ENCODE assay signal across 8 cellular contexts in genomic region chr1:27872059-27872801, GRCh38. TPM values are rescaled to one million over a fixed set of nuclear protein-coding genes. Genes with fewer than 3 reads are reported as not detected.
A peak's percentile ranks its signal among the peaks of the same experiment; 100 is the strongest.
DNase-seq lines count a peak whose midpoint lies in the region; ATAC-seq and TF ChIP-seq lines count a peak whose summit lies in the region.

TSS of gene THEMIS2 (plus strand) at chr1:27872544. CDS start at chr1:27872572, 28 bp downstream.

- H3K4me3 ChIP-seq in fibroblast of lung (replicated peaks in 1 of 4; ENCODE audit: control extremely low read depth in 1 of 4, insufficient read depth in 1 of 4, low read depth in 3 of 4, low read length in 4 of 4): peak within 1 kb of the TSS; percentile 70 to 81 (median 73)

- no peaks in the 10 kb centered on the region for H3K9me3 Mint-ChIP-seq in natural killer cell treated with Interleukin-12 subunit alpha and Interleukin-12 subunit beta and Interleukin-15 and Interleukin-18, amount 100 ng/mL, for 72 hours

- peak within 1 kb of the TSS; percentile 88 for H3K4me2 ChIP-seq in fibroblast of lung (ENCODE audit: extremely low read depth, insufficient read depth, low read length)

- ATAC-seq in GM21529 (IDR thresholded peaks at IDR 0.05; ENCODE audit: unreplicated experiment): peak; percentile 29
- peak; percentile 88 to 92 for ATAC-seq in natural killer cell treated with Interleukin-12 subunit alpha and Interleukin-12 subunit beta and Interleukin-15 and Interleukin-18, amount 100 ng/mL, for 72 hours

- peak within 1 kb of the TSS; percentile 78 for H2AFZ ChIP-seq in fibroblast of lung (ENCODE audit: low read length)

- H3K9ac ChIP-seq in fibroblast of lung (ENCODE audit: insufficient read depth, low read length): peak within 1 kb of the TSS; percentile 64

- peak within 1 kb of the TSS; percentile 61 to 92 for H3K27ac Mint-ChIP-seq in natural killer cell treated with Interleukin-12 subunit alpha and Interleukin-12 subunit beta and Interleukin-15 and Interleukin-18, amount 100 ng/mL, for 72 hours

- H3K27me3 ChIP-seq in fibroblast of lung (ENCODE audit: control insufficient read depth, insufficient read depth, low read length): no peaks in the 10 kb centered on the region

- peaks cover 36 to 39% of the 10 kb centered on the region in 2 donors for H3K4me1 Mint-ChIP-seq in natural killer cell treated with Interleukin-12 subunit alpha and Interleukin-12 subunit beta and Interleukin-15 and Interleukin-18, amount 100 ng/mL, for 72 hours (ENCODE audit: low read depth in 2 of 2)

- no peaks in the 10 kb centered on the region for H3K79me2 ChIP-seq in fibroblast of lung (ENCODE audit: control insufficient read depth, insufficient read depth, low read length)

- H4K20me1 ChIP-seq in fibroblast of lung (ENCODE audit: control insufficient read depth, extremely low read depth, insufficient read depth, low read length): no peaks in the 10 kb centered on the region

- no peaks in the 10 kb centered on the region for H3K36me3 Mint-ChIP-seq in natural killer cell treated with Interleukin-12 subunit alpha and Interleukin-12 subunit beta and Interleukin-15 and Interleukin-18, amount 100 ng/mL, for 72 hours

- TF ChIP-seq CTCF in fibroblast of lung (conservative IDR thresholded peaks at IDR 0.05 in 1 of 2, IDR thresholded peaks at IDR 0.05 in 1 of 2; ENCODE audit: low read depth in 1 of 2, low read length in 2 of 2): no peak

- H3K9me3 ChIP-seq in fibroblast of lung (ENCODE audit: control insufficient read depth, insufficient read depth, low read depth, low read length): no peaks in the 10 kb centered on the region

- H3K27ac ChIP-seq in fibroblast of lung (ENCODE audit: insufficient read depth, low read length): peak within 1 kb of the TSS; percentile 6

- DNase-seq in AG08395 (ENCODE audit: low spot score): peak; percentile 85
- DNase-seq in activated T-helper 1 cell treated with Interleukin-2 at 50 U/mL for 16 hours (ENCODE audit: low read depth): peak; percentile 71
- DNase-seq in fibroblast of lung (ENCODE audit: low read depth in 2 of 2): peak; percentile 33 to 39
- peak; percentile 74 for DNase-seq in natural killer cell treated with Interleukin-12 subunit alpha and Interleukin-12 subunit beta and Interleukin-15 and Interleukin-18, amount 100 ng/mL, for 72 hours (ENCODE audit: low spot score)
- DNase-seq in stimulated activated naive CD4-positive, alpha-beta T cell treated with Interleukin-2 at 50 U/mL for 16 hours (lab: John Stamatoyannopoulos, UW): peak; percentile 87
- DNase-seq in NCI-H1105 treated with DMSO at 0.1 percent for 48 hours (lab: John Stamatoyannopoulos, UW): no peak

- H3K36me3 ChIP-seq in fibroblast of lung (ENCODE audit: control insufficient read depth, insufficient read depth, low read length): no peaks in the 10 kb centered on the region

- peak within 1 kb of the TSS; percentile 97 for H3K4me3 Mint-ChIP-seq in natural killer cell treated with Interleukin-12 subunit alpha and Interleukin-12 subunit beta and Interleukin-15 and Interleukin-18, amount 100 ng/mL, for 72 hours

- H3K4me1 ChIP-seq in fibroblast of lung (ENCODE audit: control insufficient read depth, extremely low read depth, insufficient read depth, low read length): peaks cover 2% of the 10 kb centered on the region

- no peaks in the 10 kb centered on the region for H3K27me3 Mint-ChIP-seq in natural killer cell treated with Interleukin-12 subunit alpha and Interleukin-12 subunit beta and Interleukin-15 and Interleukin-18, amount 100 ng/mL, for 72 hours

TF ChIP-seq in PFSK-1, 5 proteins besides CTCF, POLR2A, EP300 and RAD21:
- TF ChIP-seq REST (IDR thresholded peaks at IDR 0.05; ENCODE audit: insufficient read depth in 1 of 2, low read depth in 2 of 2, low read length in 2 of 2): no peak
- TF ChIP-seq FOXP2 (optimal IDR thresholded peaks at IDR 0.05; ENCODE audit: borderline replicate concordance, extremely low read depth, extremely low read length, insufficient read depth): no peak
- TF ChIP-seq POLR2AphosphoS5 (IDR thresholded peaks at IDR 0.05; ENCODE audit: low read depth, low read length): 0 out of 2 replicates have a peak, but pooled peaks have one; percentile 41
- TF ChIP-seq SIN3A (IDR thresholded peaks at IDR 0.05; ENCODE audit: borderline replicate concordance, insufficient read depth, low read length): no peak
TF ChIP-seq in PFSK-1: peak in this region for 1.

RNA-seq across cellular contexts. Expression of gene THEMIS2, which starts in this region (rescaled TPM):
- 14.9 TPM for polyA plus RNA-seq in PFSK-1 (2012; ENCODE audit: insufficient read length, low read depth)
- total RNA-seq in fibroblast of lung: 12.3 and 43.6 TPM in 2 replicates
- polyA plus RNA-seq in fibroblast of lung: 4.0 and 6.0 TPM in 2 replicates
- polyA plus RNA-seq in fibroblast of lung (2012): 4.1 and 6.1 TPM in 2 replicates
- polyA minus RNA-seq in fibroblast of lung (ENCODE audit: low replicate concordance): 5.5 and 22.1 TPM in 2 replicates
- total RNA-seq in natural killer cell treated with Interleukin-12 subunit alpha and Interleukin-12 subunit beta and Interleukin-15 and Interleukin-18, amount 100 ng/mL, for 72 hours: 10 to 100 TPM; 38.4 to 51.9 TPM
